In the genomic region with DNA sequence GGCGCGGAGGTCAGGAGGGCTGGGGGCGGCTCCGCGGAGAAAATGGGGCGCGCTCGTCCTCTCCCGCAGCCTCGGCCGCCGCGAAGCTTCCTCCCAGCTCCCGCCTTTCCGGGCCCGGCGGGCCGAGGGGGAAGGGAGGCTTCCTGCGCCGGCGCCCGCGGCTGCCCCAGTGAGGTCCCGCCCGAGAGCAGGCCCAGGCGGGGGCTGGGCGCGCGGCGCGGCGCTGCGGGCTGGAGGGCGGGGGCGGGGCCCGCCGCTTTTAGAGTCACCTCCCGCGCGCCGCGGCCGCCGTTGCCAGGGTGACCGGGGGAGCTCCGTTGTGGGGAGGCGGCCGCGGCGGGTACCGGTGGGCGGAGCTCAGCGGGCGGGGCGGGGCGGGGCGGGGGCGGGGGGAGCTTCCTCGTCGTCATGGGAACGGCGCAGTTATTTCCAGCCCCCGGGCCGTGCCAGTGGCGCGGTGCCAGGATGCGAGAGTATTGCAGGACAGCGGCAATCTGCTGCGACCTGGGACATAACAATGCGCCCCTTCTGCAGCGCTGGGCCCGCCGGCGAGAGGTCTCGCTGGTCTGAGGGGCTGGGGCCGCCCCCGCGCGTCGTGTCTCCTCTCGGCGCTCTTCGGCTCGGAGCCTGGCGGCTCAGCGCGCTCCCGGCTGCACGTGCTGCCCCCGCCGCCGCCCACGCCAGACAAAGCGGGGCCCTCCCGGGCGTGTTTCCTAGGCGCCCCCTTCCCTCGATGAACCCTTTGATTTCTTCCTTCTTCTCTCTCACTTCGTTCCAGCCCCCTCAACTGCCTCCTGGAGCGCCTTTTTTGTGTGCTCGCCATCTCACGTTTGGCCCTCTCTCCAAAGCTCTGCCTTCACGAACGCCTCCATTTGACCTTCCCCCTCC, we compare ENCODE assay signal across 8 cellular contexts. TPM values are rescaled to one million over a fixed set of nuclear protein-coding genes. Genes with fewer than 3 reads are reported as not detected.
DNase-seq lines count a peak whose midpoint lies in the region; ATAC-seq and TF ChIP-seq lines count a peak whose summit lies in the region.

No MANE protein-coding gene starts in this region.

- H3K9me3 ChIP-seq in CD4-positive, alpha-beta T cell (ENCODE audit: control insufficient read depth, low read length): no peaks in the 10 kb centered on the region
- no peaks in the 10 kb centered on the region for H3K9me3 ChIP-seq in effector memory CD4-positive, alpha-beta T cell (ENCODE audit: control insufficient read depth, low read length)
- H3K9me3 ChIP-seq in mesenchymal stem cell (ENCODE audit: control insufficient read depth, low read length): no peaks in the 10 kb centered on the region

- H3K4me2 ChIP-seq in mesenchymal stem cell (ENCODE audit: low read length, poor library complexity, severe bottlenecking): peak overlapping the region; percentile 85

- H3K18ac ChIP-seq in mesenchymal stem cell (ENCODE audit: low read depth in 1 of 2, low read length in 2 of 2): peak overlapping the region; percentile 97 to 99

- no peaks in the 10 kb centered on the region for H3K9me3 Mint-ChIP-seq in CD4-positive, alpha-beta T cell

- ATAC-seq in CD4-positive, alpha-beta T cell (ENCODE audit: poor library complexity): peak; percentile 88
- ATAC-seq in GM19463 (IDR thresholded peaks at IDR 0.05; ENCODE audit: unreplicated experiment): peak; percentile 81

- peak overlapping the region; percentile 76 to 94 for H3K14ac ChIP-seq in mesenchymal stem cell (ENCODE audit: low read length in 2 of 2)

- H3K4me3 ChIP-seq in effector memory CD4-positive, alpha-beta T cell (ENCODE audit: insufficient read depth, low read depth, low read length, poor library complexity, severe bottlenecking): peak overlapping the region; percentile 70
- H3K4me3 ChIP-seq in mesenchymal stem cell (ENCODE audit: insufficient read depth in 1 of 2, low read depth in 1 of 2, low read length in 2 of 2): peak overlapping the region; percentile 80 to 87

- H3K4me3 Mint-ChIP-seq in CD4-positive, alpha-beta T cell: peak overlapping the region; percentile 88

- peak overlapping the region; percentile 92 for H2BK5ac ChIP-seq in mesenchymal stem cell (ENCODE audit: low read depth, low read length, poor library complexity, severe bottlenecking)

- CTCF ChIA-PET in CD4-positive, alpha-beta T cell (lab: Charles Lee): interaction anchor here (0.8 to 5.4 kb wide), 8 partner anchors 10 to 1291 kb away, joined by 3 to 31 read pairs (median 3); partner anchors contain the start of gene XPR1

- no peaks in the 10 kb centered on the region for H3K27me3 ChIP-seq in CD4-positive, alpha-beta T cell (ENCODE audit: control insufficient read depth, insufficient read depth, low read length)
- no peaks in the 10 kb centered on the region for H3K27me3 ChIP-seq in effector memory CD4-positive, alpha-beta T cell (replicated peaks; ENCODE audit: control insufficient read depth, insufficient read depth, low read length, poor library complexity, severe bottlenecking)
- H3K27me3 ChIP-seq in mesenchymal stem cell (ENCODE audit: control insufficient read depth in 1 of 2, insufficient read depth in 1 of 2, low read length in 2 of 2): no peaks in the 10 kb centered on the region

- peak overlapping the region; percentile 93 for H4K91ac ChIP-seq in mesenchymal stem cell (ENCODE audit: low read length)

- H3K27ac ChIP-seq in CD4-positive, alpha-beta T cell (ENCODE audit: low read depth, low read length): peak overlapping the region; percentile 72
- peak overlapping the region; percentile 83 for H3K27ac ChIP-seq in effector memory CD4-positive, alpha-beta T cell (ENCODE audit: insufficient read depth, low read length, poor library complexity, severe bottlenecking)
- peak overlapping the region; percentile 59 for H3K27ac ChIP-seq in mesenchymal stem cell (ENCODE audit: low read length, poor library complexity, severe bottlenecking)

- H2BK12ac ChIP-seq in mesenchymal stem cell (ENCODE audit: low read length in 2 of 2): peak overlapping the region; percentile 69 to 90

- peaks cover 3% of the 10 kb centered on the region for H3K79me1 ChIP-seq in mesenchymal stem cell (replicated peaks; ENCODE audit: low read length, poor library complexity, severe bottlenecking)

- H4K8ac ChIP-seq in mesenchymal stem cell (ENCODE audit: low read length): peak overlapping the region; percentile 96

- H3K4ac ChIP-seq in mesenchymal stem cell (ENCODE audit: low read depth in 1 of 2, low read length in 2 of 2): peak overlapping the region; percentile 94 to 99

- POLR2A ChIA-PET in CD4-positive, alpha-beta T cell (lab: Charles Lee): interaction anchor here (0.5 to 11.2 kb wide), 17 partner anchors 10 to 1510 kb away, joined by 3 to 231 read pairs (median 6); partner anchors contain the start of genes ACBD6 and IER5

- H2AK5ac ChIP-seq in mesenchymal stem cell (ENCODE audit: low read length, severe bottlenecking): peak overlapping the region; percentile 95

- no peaks in the 10 kb centered on the region for H3K36me3 ChIP-seq in effector memory CD4-positive, alpha-beta T cell (ENCODE audit: control insufficient read depth, insufficient read depth, low read length)
- no peaks in the 10 kb centered on the region for H3K36me3 ChIP-seq in mesenchymal stem cell (ENCODE audit: control insufficient read depth in 1 of 2, insufficient read depth in 2 of 2, low read depth in 1 of 2, low read length in 2 of 2)

- intact Hi-C loops in CD4-positive, alpha-beta T cell (cut with DNase I, micrococcal nuclease): loop anchor here in 1 of 2 experiments (1.0 to 10.0 kb wide), 6 partner anchors 17 to 951 kb away; partner anchors contain the start of genes IER5, QSOX1, STX6 and XPR1

- peaks cover 25% of the 10 kb centered on the region for H3K4me1 ChIP-seq in effector memory CD4-positive, alpha-beta T cell (ENCODE audit: control insufficient read depth, insufficient read depth, low read length, poor library complexity, severe bottlenecking)
- H3K4me1 ChIP-seq in mesenchymal stem cell (ENCODE audit: control insufficient read depth, insufficient read depth, low read depth, low read length): peaks cover 25% of the 10 kb centered on the region

- peak; percentile 86 to 95 (median 94) for DNase-seq in CD4-positive, alpha-beta T cell
- DNase-seq in HPDE6-E6E7 (ENCODE audit: extremely low spot score): peak; percentile 84
- peak; percentile 52 for DNase-seq in NK-92 (lab: John Stamatoyannopoulos, UW; ENCODE audit: unreplicated experiment)
- peak; percentile 91 to 93 for DNase-seq in activated CD8-positive, alpha-beta memory T cell treated with anti-CD3 and anti-CD28 coated beads for 4 hours (ENCODE audit: low read depth in 2 of 2)
- peak; percentile 89 to 94 (median 92) for DNase-seq in effector memory CD4-positive, alpha-beta T cell
- DNase-seq in mesenchymal stem cell: peak; percentile 88
- DNase-seq in stimulated activated CD8-positive, alpha-beta memory T cell treated with anti-CD3 and anti-CD28 coated beads, Interleukin-12 subunit alpha, Interleukin-12 subunit beta, amount 100 ng/mL, for 24 hours (ENCODE audit: extremely low read depth): peak; percentile 85

- H3K36me3 Mint-ChIP-seq in CD4-positive, alpha-beta T cell (ENCODE audit: low read depth): no peaks in the 10 kb centered on the region

- H3K27ac Mint-ChIP-seq in CD4-positive, alpha-beta T cell: peak overlapping the region; percentile 67

- H3K4me1 Mint-ChIP-seq in CD4-positive, alpha-beta T cell (ENCODE audit: low read depth): peaks cover 60% of the 10 kb centered on the region

- H3K23ac ChIP-seq in mesenchymal stem cell (ENCODE audit: low read length in 2 of 2): peak overlapping the region in 1 of 2 experiments; percentile 66

- no peaks in the 10 kb centered on the region for H3K27me3 Mint-ChIP-seq in CD4-positive, alpha-beta T cell

- 4% methylated on average over 48 of the region's 104 CpGs for WGBS in mesenchymal stem cell

- peak overlapping the region; percentile 66 for H2AFZ ChIP-seq in mesenchymal stem cell (ENCODE audit: low read depth, low read length)

- TF ChIP-seq CTCF in CD4-positive, alpha-beta T cell (IDR thresholded peaks at IDR 0.05): peak; percentile 1

- H2BK120ac ChIP-seq in mesenchymal stem cell (ENCODE audit: low read depth, low read length): peak overlapping the region; percentile 91

- peak overlapping the region; percentile 87 for H2BK15ac ChIP-seq in mesenchymal stem cell (ENCODE audit: low read depth, poor library complexity, severe bottlenecking)

- H3K9ac ChIP-seq in mesenchymal stem cell (ENCODE audit: low read length): peak overlapping the region; percentile 93

RNA-seq across cellular contexts. Expression of gene IER5, which starts 16.9 kb away (rescaled TPM):
- total RNA-seq in CD4-positive, alpha-beta T cell: 10 to 100 TPM; 53.8 to 54.1 TPM
- polyA plus RNA-seq in mesenchymal stem cell (2013, experiment 1 of 2): 11.3 TPM
- 11.5 TPM for polyA plus RNA-seq in mesenchymal stem cell (2013, experiment 2 of 2)

Comparison
In these comparisons a context has a peak if more than half of its experiments do, and no peak if none do; other contexts are left out.
1. Peak in every context shown above with its lines: DNase-seq, ATAC-seq, H3K4me3 ChIP-seq and H3K27ac ChIP-seq.